8 cellular contexts compared by ENCODE assay signal in the genomic region with DNA sequence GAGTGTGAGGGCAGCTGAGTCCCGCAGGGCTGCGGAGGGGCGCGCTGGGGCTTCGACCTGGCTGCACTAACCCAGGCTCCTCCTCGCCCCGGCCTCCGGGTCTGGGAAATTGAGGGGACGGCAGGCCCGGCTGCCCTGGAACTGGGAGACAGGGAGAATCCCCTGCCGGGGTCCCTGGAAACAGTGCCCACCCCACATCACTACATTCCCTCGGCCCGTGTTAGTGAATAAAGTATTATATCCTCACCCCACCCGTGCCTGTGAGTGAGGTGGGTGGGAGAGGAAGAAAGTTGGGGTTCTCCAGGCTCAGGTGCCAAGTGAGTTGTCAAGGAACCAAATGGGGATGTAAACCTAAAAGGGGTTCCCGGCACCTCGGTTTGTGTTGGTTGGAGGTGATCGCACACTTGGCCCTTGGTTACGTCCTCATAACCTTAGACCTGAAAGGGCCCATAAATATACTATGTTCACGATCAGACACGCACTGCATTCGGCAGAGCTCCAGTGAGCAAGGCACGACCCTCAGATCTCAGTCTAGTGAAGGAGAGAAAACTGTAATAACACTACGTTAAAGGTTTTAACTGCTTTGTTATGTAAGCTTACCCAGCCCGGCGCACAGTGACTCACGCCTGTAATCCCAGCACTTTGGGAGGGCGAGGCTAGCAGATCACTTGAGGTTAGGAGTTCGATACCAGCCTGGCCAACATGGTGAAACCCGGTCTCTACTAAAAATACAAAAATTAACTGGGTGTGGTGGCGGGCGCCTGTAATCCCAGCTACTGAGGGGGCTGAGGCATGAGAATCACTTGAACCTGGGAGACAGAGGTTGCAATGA. TPM values are rescaled to one million over a fixed set of nuclear protein-coding genes. Genes with fewer than 3 reads are reported as not detected.
DNase-seq lines count a peak whose midpoint lies in the region; ATAC-seq and TF ChIP-seq lines count a peak whose summit lies in the region.

No MANE protein-coding gene starts in this region.

- H3K4me3 Mint-ChIP-seq in GM23338 (peak overlapping the region; percentile 66), T-cell (peak overlapping the region; percentile 44 to 64 (median 58))

- no peaks in the 10 kb centered on the region for H3K9me2 ChIP-seq in GM23338 (ENCODE audit: insufficient read depth)

- peak overlapping the region; percentile 69; the same call in 1 of the 2 replicates for H3K27ac ChIP-seq in GM23338 (ENCODE audit: low read depth)

- DNase-seq in GM23338 (ENCODE audit: low spot score) (peak; percentile 30), T-cell (no peak), fibroblast of the aortic adventitia (ENCODE audit: low read depth) (no peak), skeletal muscle cell (ENCODE audit: low read depth) (no peak), AML-193 (lab: John Stamatoyannopoulos, UW) (no peak)
- DNase-seq in activated CD8-positive, alpha-beta memory T cell treated with anti-CD3 and anti-CD28 coated beads, Interleukin-2, amount 50 U/mL, for 48 hours = no peak

- peak overlapping the region; percentile 86 for H3K4me2 ChIP-seq in GM23338

- peak overlapping the region; percentile 63; the same call in 1 of the 2 replicates for H2AFZ ChIP-seq in GM23338

- H3K27ac Mint-ChIP-seq in GM23338 (0 out of 2 replicates have a peak overlapping the region, but pooled peaks have one; percentile 62), T-cell (peak overlapping the region; percentile 74 to 84)

- H3K36me3 ChIP-seq in GM23338 (ENCODE audit: insufficient read depth) = peaks cover 11% of the 10 kb centered on the region

- CTCF ChIA-PET in T-cell (lab: Charles Lee) = interaction anchor here in 1 of 2 donors (0.7 to 2.6 kb wide), 12 partner anchors 9 to 294 kb away, joined by 3 to 35 read pairs (median 4); a partner anchor contains a TSS

- peak overlapping the region; percentile 62 for H3K4me3 ChIP-seq in GM23338
- H3K4me3 ChIP-seq in fibroblast of the aortic adventitia (ENCODE audit: low read depth, low read length) = peak overlapping the region; percentile 63
- peak overlapping the region; percentile 56 for H3K4me3 ChIP-seq in skeletal muscle cell (ENCODE audit: low read depth, low read length)

- H3K27me3 Mint-ChIP-seq in GM23338 (ENCODE audit: insufficient read depth, low read depth, poor library complexity) = peaks cover 12% of the 10 kb centered on the region
- no peaks in the 10 kb centered on the region for H3K27me3 Mint-ChIP-seq in T-cell

- H3K9me3 Mint-ChIP-seq in GM23338 (no peaks in the 10 kb centered on the region), T-cell (no peaks in the 10 kb centered on the region)

- POLR2A ChIA-PET in T-cell (lab: Charles Lee) = interaction anchor here (0.6 to 0.9 kb wide), 3 partner anchors 23 to 140 kb away, joined by 3 to 5 read pairs (median 3); no protein-coding TSS in a partner anchor

- no peaks in the 10 kb centered on the region for H3K4me1 ChIP-seq in GM23338 (ENCODE audit: insufficient read depth)

- ATAC-seq in GM23338 (no peak; the same call in 2 of the 3 replicates), T-cell (replicated peaks in 1 of 4) (no peak), HG03565 (IDR thresholded peaks at IDR 0.05; ENCODE audit: unreplicated experiment) (no peak), GM21619 (IDR thresholded peaks at IDR 0.05; ENCODE audit: unreplicated experiment) (no peak)

- no peaks in the 10 kb centered on the region for H3K79me2 ChIP-seq in GM23338 (replicated peaks; ENCODE audit: insufficient read depth)

- H3K4me1 Mint-ChIP-seq in GM23338 (peaks cover 11% of the 10 kb centered on the region), T-cell (peaks cover 7 to 14% (median 13%) of the 10 kb centered on the region in 3 donors)

- TF ChIP-seq CTCF in GM23338 (conservative IDR thresholded peaks at IDR 0.05; ENCODE audit: low read depth in 2 of 2) = peak in 1 of 2 experiments; percentile 15; a peak in 2 of 4 replicates
- TF ChIP-seq CTCF in fibroblast of the aortic adventitia (IDR thresholded peaks at IDR 0.05; ENCODE audit: insufficient read depth, low read length) = no peak

- H3F3A ChIP-seq in GM23338 (replicated peaks; ENCODE audit: low read depth) = peaks cover 34% of the 10 kb centered on the region

- H3K36me3 Mint-ChIP-seq in GM23338 (ENCODE audit: low read depth) (peaks cover 49% of the 10 kb centered on the region), T-cell (peaks cover 10% of the 10 kb centered on the region)

- H4K20me1 ChIP-seq in GM23338 (replicated peaks; ENCODE audit: insufficient read depth) = peaks cover 33% of the 10 kb centered on the region

- no peaks in the 10 kb centered on the region for H3K27me3 ChIP-seq in GM23338 (ENCODE audit: insufficient read depth)

RNA-seq across cellular contexts. Expression of a gene that starts 11.2 kb away (rescaled TPM):
- total RNA-seq in GM23338 (2014; rRNA removed; shearing (Covaris generic)) = 12.0 and 16.1 TPM in 2 replicates
- 10.8 and 12.7 TPM in 2 replicates for polyA plus RNA-seq in GM23338 (2016; fragmentation: Nextera tagmentation; extraction: Ambion mirVana)
- 1 to 10 TPM; 1.3 to 6.6 (median 6.2) TPM for total RNA-seq in T-cell
- total RNA-seq in fibroblast of the aortic adventitia (ENCODE audit: low replicate concordance) = 12.6 and 16.2 TPM in 2 replicates

RNA-seq across cellular contexts. Expression of a gene that starts 11.3 kb away (rescaled TPM):
- 46.1 and 54.1 TPM in 2 replicates for total RNA-seq in GM23338 (2014; rRNA removed; shearing (Covaris generic))
- polyA plus RNA-seq in GM23338 (2016; fragmentation: Nextera tagmentation; extraction: Ambion mirVana) = 51.7 and 58.3 TPM in 2 replicates
- total RNA-seq in T-cell = 10 to 100 TPM; 11.2 to 30.6 (median 24.7) TPM
- 28.0 and 42.0 TPM in 2 replicates for total RNA-seq in fibroblast of the aortic adventitia (ENCODE audit: low replicate concordance)

RNA-seq across cellular contexts. Expression of a gene that starts 23.3 kb away (rescaled TPM):
- 37.9 and 44.3 TPM in 2 replicates for total RNA-seq in GM23338 (2014; rRNA removed; shearing (Covaris generic))
- 4.8 and 6.2 TPM in 2 replicates for polyA plus RNA-seq in GM23338 (2016; fragmentation: Nextera tagmentation; extraction: Ambion mirVana)
- 10 to 100 TPM in 3 of 5 donors, 1 to 10 TPM in 2; 7.3 to 17.5 (median 16.4) TPM for total RNA-seq in T-cell
- total RNA-seq in fibroblast of the aortic adventitia (ENCODE audit: low replicate concordance) = 2.1 and 5.4 TPM in 2 replicates

RNA-seq across cellular contexts. Expression of a gene that starts 27.1 kb away (rescaled TPM):
- 35.2 and 43.0 TPM in 2 replicates for total RNA-seq in GM23338 (2014; rRNA removed; shearing (Covaris generic))
- polyA plus RNA-seq in GM23338 (2016; fragmentation: Nextera tagmentation; extraction: Ambion mirVana) = 27.3 and 29.7 TPM in 2 replicates
- total RNA-seq in T-cell (10 to 100 TPM; 21.3 to 50.2 (median 47.8) TPM), fibroblast of the aortic adventitia (ENCODE audit: low replicate concordance) (15.0 and 15.8 TPM in 2 replicates)

RNA-seq across cellular contexts. Expression of a gene that starts 36.2 kb away (rescaled TPM):
- total RNA-seq in GM23338 (2014; rRNA removed; shearing (Covaris generic)) = 0.21 and 0.35 TPM in 2 replicates
- polyA plus RNA-seq in GM23338 (2016; fragmentation: Nextera tagmentation; extraction: Ambion mirVana) = 3.3 and 3.9 TPM in 2 replicates
- 100 to 1,000 TPM; 191 to 259 (median 229) TPM for total RNA-seq in T-cell
- total RNA-seq in fibroblast of the aortic adventitia (ENCODE audit: low replicate concordance) = 0.09 TPM in 1 of 2 replicates, not detected in the other
